ENCODE assay signal across 29 cellular contexts in genomic region chr16:19105131-19105530, GRCh38. TPM values are rescaled to one million over a fixed set of nuclear protein-coding genes. Genes with fewer than 3 reads are reported as not detected.
DNase-seq lines count a peak whose midpoint lies in the region; ATAC-seq, FAIRE-seq and TF ChIP-seq lines count a peak whose summit lies in the region.
"Had no signal": no experiment of that assay in that cellular context is flagged by ENCODE, and none has a peak within 500 bp of the region (broad histone marks: within the 10 kb centered on the region; RNA-seq: fewer than 3 reads in every experiment).

No MANE protein-coding gene starts in this region.

- TF ChIP-seq CTCF in HEK293 (tag by site-specific recombination; IDR thresholded peaks at IDR 0.05) (no peak), neural progenitor cell (IDR thresholded peaks at IDR 0.05) (no peak)

- ATAC-seq in GM18870 (IDR thresholded peaks at IDR 0.05; ENCODE audit: unreplicated experiment), result no peak
- ATAC-seq: A549; CD8-positive, alpha-beta T cell; Right ventricle myocardium inferior; T-cell had no signal

- FAIRE-seq in GM12892 (lab: Jason Lieb, UNC), result no peak
- FAIRE-seq: A549, GM12891 had no signal

- CTCF ChIA-PET in HEK293 (lab: Yijun Ruan, JAX), result interaction anchor here (0.5 to 0.8 kb wide), 2 partner anchors 9 to 122 kb away, joined by 3 read pairs; partner anchors contain the start of genes ITPRIPL2 and TMC7

- H3K4me2 ChIP-seq in neural progenitor cell, result peak overlapping the region; percentile 47
- H3K4me2 ChIP-seq: A549, KMS-11, PC-9 had no signal

- H3K27ac ChIP-seq in HEK293 (ENCODE audit: extremely low read depth, low read depth, low read length) (no peak overlapping the region), SJSA1 (peak overlapping the region; percentile 73), neural progenitor cell (no peak overlapping the region)
- H3K27ac ChIP-seq: C4-2B, KMS-11, PC-9 had no signal

- peaks cover 11% of the 10 kb centered on the region for H3K27me3 Mint-ChIP-seq in neural progenitor cell (ENCODE audit: insufficient read depth, low read depth)
- H3K27me3 Mint-ChIP-seq: IgD-negative memory B cell had no signal

- H3K27me3 ChIP-seq in SJSA1 (replicated peaks) (no peaks in the 10 kb centered on the region), neural progenitor cell (peaks cover 23% of the 10 kb centered on the region)

- POLR2A ChIA-PET in HEK293 (lab: Yijun Ruan, JAX), result no interaction called here

- H3K4me3 ChIP-seq in HEK293 (ENCODE audit: low read depth, low read length) (no peak overlapping the region), SJSA1 (no peak overlapping the region), neural progenitor cell (no peak overlapping the region)
- H3K4me3 ChIP-seq: A549, HAP-1, PC-9 had no signal

- peaks cover 12% of the 10 kb centered on the region for H4K20me1 ChIP-seq in neural progenitor cell (ENCODE audit: low read depth)

- H3K9me3 ChIP-seq in HEK293 (ENCODE audit: control insufficient read depth, insufficient read depth, low read depth, low read length), result no peaks in the 10 kb centered on the region
- no peaks in the 10 kb centered on the region for H3K9me3 ChIP-seq in SJSA1 (replicated peaks)
- no peaks in the 10 kb centered on the region for H3K9me3 ChIP-seq in neural progenitor cell (ENCODE audit: low read depth)
- H3K9me3 ChIP-seq: A549, Caco-2, HAP-1 had no signal

- no peak for DNase-seq in SJSA1 (ENCODE audit: low read depth in 1 of 2, low spot score in 2 of 2)
- DNase-seq in neural progenitor cell (ENCODE audit: low spot score), result no peak
- DNase-seq in GM12892 (ENCODE audit: insufficient read length), result no peak
- DNase-seq in erythroblast (lab: John Stamatoyannopoulos, UW), result no peak
- DNase-seq in NCI-H2107 treated with DMSO at 0.1 percent for 48 hours (lab: John Stamatoyannopoulos, UW; ENCODE audit: unreplicated experiment), result no peak
- DNase-seq: AML-193; Caco-2; CD8-positive, alpha-beta T cell; DMS79; EL; GDM1; GOT3; NCI-H1092; NCI-H1436; NCI-H187; NCI-H2081 treated with DMSO at 0.1 percent for 48 hours; NCI-H524 treated with DMSO at 0.1 percent for 48 hours; NCI-H774; PC-9; T-cell had no signal

- no peaks in the 10 kb centered on the region for H3K79me2 ChIP-seq in neural progenitor cell (ENCODE audit: low read depth)

- H3K36me3 ChIP-seq in HEK293 (ENCODE audit: control insufficient read depth in 2 of 2, insufficient read depth in 1 of 2, low read length in 2 of 2), result no peaks in the 10 kb centered on the region
- H3K36me3 ChIP-seq in SJSA1, result no peaks in the 10 kb centered on the region
- H3K36me3 ChIP-seq in neural progenitor cell, result no peaks in the 10 kb centered on the region
- H3K36me3 ChIP-seq: HAP-1 had no signal

- peak overlapping the region; percentile 16 for H3K27ac Mint-ChIP-seq in neural progenitor cell
- H3K27ac Mint-ChIP-seq: CD8-positive, alpha-beta T cell; IgD-negative memory B cell; T-cell had no signal

- H3K9ac ChIP-seq in neural progenitor cell, result no peak overlapping the region
- H3K9ac ChIP-seq: KMS-11 had no signal

- TF ChIP-seq POLR2A in GM12892 (IDR thresholded peaks at IDR 0.05; ENCODE audit: low read depth, low read length) (no peak), erythroblast (IDR thresholded peaks at IDR 0.05; ENCODE audit: low read length) (no peak)

- H3K4me1 ChIP-seq in HEK293 (ENCODE audit: control insufficient read depth, insufficient read depth, low read length), result peaks cover 4% of the 10 kb centered on the region; the same call in 1 of the 2 replicates
- peaks cover 54% of the 10 kb centered on the region for H3K4me1 ChIP-seq in SJSA1 (replicated peaks)
- H3K4me1 ChIP-seq in neural progenitor cell, result peaks cover 15% of the 10 kb centered on the region

- H3K9me3 Mint-ChIP-seq in neural progenitor cell, result no peaks in the 10 kb centered on the region
- H3K9me3 Mint-ChIP-seq: CD8-positive, alpha-beta T cell had no signal

- H3K4me1 Mint-ChIP-seq in neural progenitor cell, result peaks cover 24% of the 10 kb centered on the region
- H3K4me1 Mint-ChIP-seq: T-cell had no signal

- no peak overlapping the region for H2AFZ ChIP-seq in neural progenitor cell (replicated peaks)
- H2AFZ ChIP-seq: PC-9 had no signal

- H3F3A ChIP-seq in neural progenitor cell (ENCODE audit: low read depth), result peaks cover 15% of the 10 kb centered on the region

- H3K4me3 Mint-ChIP-seq in neural progenitor cell, result no peak overlapping the region
- H3K4me3 Mint-ChIP-seq: CD8-positive, alpha-beta T cell; IgD-negative memory B cell; T-cell had no signal

- no peaks in the 10 kb centered on the region for H3K36me3 Mint-ChIP-seq in neural progenitor cell
- H3K36me3 Mint-ChIP-seq: CD8-positive, alpha-beta T cell; T-cell had no signal

TF ChIP-seq in HEK293, 187 proteins besides CTCF, POLR2A, EP300 and RAD21:
- TF ChIP-seq ZNF10 (tag by site-specific recombination; IDR thresholded peaks at IDR 0.05) (no peak), ZBTB17 (tag by site-specific recombination; IDR thresholded peaks at IDR 0.05) (0 out of 2 replicates have a peak, but pooled peaks have one; percentile 39), ZNF274 (IDR thresholded peaks at IDR 0.05; ENCODE audit: low read length) (no peak), ZNF274 (tag by site-specific recombination; IDR thresholded peaks at IDR 0.05; ENCODE audit: borderline replicate concordance) (no peak), ZNF626 (tag by site-specific recombination; IDR thresholded peaks at IDR 0.05) (no peak), ZNF561 (tag by site-specific recombination; IDR thresholded peaks at IDR 0.05; ENCODE audit: borderline replicate concordance) (no peak), ZNF585B (tag by site-specific recombination; IDR thresholded peaks at IDR 0.05) (no peak)
TF ChIP-seq in HEK293: peak in this region for 1.

RNA-seq across cellular contexts. Expression of gene ITPRIPL2, which starts 8.6 kb away (rescaled TPM):
- 30.5 and 34.0 TPM in 2 replicates for total RNA-seq in SJSA1 (2014; rRNA removed; shearing (Covaris generic))
- 3.7 and 5.4 TPM in 2 replicates for total RNA-seq in neural progenitor cell (ENCODE audit: low replicate concordance)
- 1.7 TPM for polyA plus RNA-seq in GM12892 (2012; ENCODE audit: missing spikeins)

RNA-seq across cellular contexts. Expression of gene COQ7, which starts 37.7 kb away (rescaled TPM):
- total RNA-seq in SJSA1 (2014; rRNA removed; shearing (Covaris generic)), result 15.9 and 21.2 TPM in 2 replicates
- total RNA-seq in neural progenitor cell (ENCODE audit: low replicate concordance), result 11.8 and 22.9 TPM in 2 replicates
- 11.4 TPM for polyA plus RNA-seq in GM12892 (2012; ENCODE audit: missing spikeins)
